ENCODE assay signal across 8 cellular contexts in genomic region chr6:26569433-26569764, GRCh38. TPM values are rescaled to one million over a fixed set of nuclear protein-coding genes. Genes with fewer than 3 reads are reported as not detected.
DNase-seq lines count a peak whose midpoint lies in the region; ATAC-seq, FAIRE-seq and TF ChIP-seq lines count a peak whose summit lies in the region.

No MANE protein-coding gene starts in this region.

- TF ChIP-seq CTCF in A549 (IDR thresholded peaks at IDR 0.05) = no peak

- H3K27ac Mint-ChIP-seq in activated T-helper 17 cell treated with anti-CD3 and anti-CD28 coated beads, Interleukin-2, amount 50 U/mL, for 72 hours = peak overlapping the region; percentile 100

- intact Hi-C loops in aorta (cut with DNase I) = loop anchor here (2.0 to 5.0 kb wide), 3 partner anchors 15 to 227 kb away; no protein-coding TSS in a partner anchor

- TF ChIP-seq EP300 in A549 (IDR thresholded peaks at IDR 0.05) = no peak

- H3K27me3 ChIP-seq in aorta (ENCODE audit: control insufficient read depth in 1 of 2, insufficient read depth in 2 of 2, low read length in 1 of 2) = no peaks in the 10 kb centered on the region

- H3K4me1 Mint-ChIP-seq in activated T-helper 17 cell treated with anti-CD3 and anti-CD28 coated beads, Interleukin-2, amount 50 U/mL, for 72 hours = peaks cover 19% of the 10 kb centered on the region

- peaks cover 25% of the 10 kb centered on the region for H3K36me3 Mint-ChIP-seq in activated T-helper 17 cell treated with anti-CD3 and anti-CD28 coated beads, Interleukin-2, amount 50 U/mL, for 72 hours (ENCODE audit: low read depth)

- H3K27ac ChIP-seq in A549 = peak overlapping the region; percentile 53 to 86; a peak in 3 of 6 replicates
- peak overlapping the region in 1 of 2 donors; percentile 44 for H3K27ac ChIP-seq in aorta (ENCODE audit: low read depth in 1 of 2, low read length in 2 of 2)

- ATAC-seq in A549 = no peak
- peak; percentile 13 for ATAC-seq in GM19324 (IDR thresholded peaks at IDR 0.05; ENCODE audit: low FRiP score, unreplicated experiment)
- no peak for ATAC-seq in activated T-helper 17 cell treated with anti-CD3 and anti-CD28 coated beads, Interleukin-2, amount 50 U/mL, for 72 hours (replicated peaks)
- no peak for ATAC-seq in HG02642 (IDR thresholded peaks at IDR 0.05; ENCODE audit: poor library complexity, unreplicated experiment)
- no peak for ATAC-seq in aorta (ENCODE audit: low FRiP score)

- peak overlapping the region; percentile 99 for H3K4me3 Mint-ChIP-seq in activated T-helper 17 cell treated with anti-CD3 and anti-CD28 coated beads, Interleukin-2, amount 50 U/mL, for 72 hours

- TF ChIP-seq POLR2A in A549 (IDR thresholded peaks at IDR 0.05; ENCODE audit: low read length) = no peak

- H3K9me3 ChIP-seq in A549 (no peaks in the 10 kb centered on the region), iPS-18c (ENCODE audit: control insufficient read depth, insufficient read depth, low read length) (peaks cover 2% of the 10 kb centered on the region), aorta (ENCODE audit: control insufficient read depth, low read length) (no peaks in the 10 kb centered on the region)

- TF ChIP-seq RAD21 in A549 (conservative IDR thresholded peaks at IDR 0.05 in 1 of 2, IDR thresholded peaks at IDR 0.05 in 1 of 2) = no peak; a peak in 1 of 5 replicates

- H3K4me2 ChIP-seq in A549 = peak overlapping the region; percentile 70

- WGBS in A549 (ENCODE audit: missing lambda C conversion rate) = 0% methylated on average over 2 of the region's 2 CpGs
- WGBS in aorta, 2 donors = 10 to 17% methylated on average over 2 of the region's 2 CpGs

- H3K4me1 ChIP-seq in A549 (peaks cover 6% of the 10 kb centered on the region; the same call in 1 of the 3 replicates), aorta (ENCODE audit: control insufficient read depth in 1 of 2, insufficient read depth in 2 of 2, low read length in 2 of 2) (peaks cover 0 to 2% of the 10 kb centered on the region in 2 donors)

- DNase-seq in A549 (ENCODE audit: low read depth in 1 of 2, low spot score in 1 of 2) (no peak), NCI-H82 treated with DMSO at 0.1 percent for 48 hours (lab: John Stamatoyannopoulos, UW; ENCODE audit: unreplicated experiment) (no peak), hippocampal formation (lab: John Stamatoyannopoulos, UW) (no peak), aorta (no peak)

- H3K4me3 ChIP-seq in A549 = peak overlapping the region; percentile 66
- H3K4me3 ChIP-seq in iPS-18c (ENCODE audit: insufficient read depth, low read depth, low read length) = peak overlapping the region; percentile 58; the same call in 1 of the 2 replicates
- no peak overlapping the region for H3K4me3 ChIP-seq in aorta (ENCODE audit: low read length in 2 of 2)

- CTCF ChIA-PET in A549 (lab: Yijun Ruan, JAX) = interaction anchor here (0.7 to 9.4 kb wide), 12 partner anchors 9 to 240 kb away, joined by 3 to 124 read pairs (median 5); partner anchors contain the start of gene HMGN4

- POLR2A ChIA-PET in A549 (lab: Yijun Ruan, JAX) = interaction anchor here (0.9 to 1.5 kb wide), 2 partner anchors 27 to 335 kb away, joined by 3 read pairs; partner anchors contain the start of gene ABT1

- no peaks in the 10 kb centered on the region for H3K36me3 ChIP-seq in aorta (ENCODE audit: control insufficient read depth in 1 of 2, insufficient read depth in 2 of 2, low read length in 1 of 2)

- FAIRE-seq in A549 (lab: Jason Lieb, UNC) = no peak

- H3K9me3 Mint-ChIP-seq in activated T-helper 17 cell treated with anti-CD3 and anti-CD28 coated beads, Interleukin-2, amount 50 U/mL, for 72 hours = peaks cover 8% of the 10 kb centered on the region

- no peaks in the 10 kb centered on the region for H3K27me3 Mint-ChIP-seq in activated T-helper 17 cell treated with anti-CD3 and anti-CD28 coated beads, Interleukin-2, amount 50 U/mL, for 72 hours

TF ChIP-seq in A549, 52 proteins besides CTCF, POLR2A, EP300 and RAD21:
- no peak for TF ChIP-seq NR3C1 (IDR thresholded peaks at IDR 0.05)
- TF ChIP-seq TP53 (CRISPR knock-in tag; IDR thresholded peaks at IDR 0.05) = no peak
- TF ChIP-seq HOXB13 (CRISPR knock-in tag; IDR thresholded peaks at IDR 0.05; ENCODE audit: low read depth) = no peak
- no peak for TF ChIP-seq HDAC2 (IDR thresholded peaks at IDR 0.05)
- TF ChIP-seq KDM1A (IDR thresholded peaks at IDR 0.05; ENCODE audit: low read depth) = no peak
- TF ChIP-seq HES2 (IDR thresholded peaks at IDR 0.05) = no peak
- no peak for TF ChIP-seq TFCP2L1 (CRISPR knock-in tag; IDR thresholded peaks at IDR 0.05)
- no peak for TF ChIP-seq BCL3 (IDR thresholded peaks at IDR 0.05)
- no peak for TF ChIP-seq RNF2 (IDR thresholded peaks at IDR 0.05; ENCODE audit: borderline replicate concordance, low read depth)
- no peak for TF ChIP-seq MAX (IDR thresholded peaks at IDR 0.05)

RNA-seq across cellular contexts. Expression of gene ABT1, which starts 27.4 kb away (rescaled TPM):
- polyA plus RNA-seq in A549 (2011; rRNA removed) (10.6 and 11.9 TPM in 2 replicates), A549 (2017; fragmentation: RNase III; extraction: RNeasy Plus Mini Kit Qiagen cat#74134 plus additional on column Dnase treatment) (10.6 to 11.5 TPM (median 11.1 TPM) in 3 replicates), aorta (10 to 100 TPM in 1 of 2 donors, 1 to 10 TPM in 1; 8.4 to 10.3 TPM)
- polyA plus RNA-seq in A549 (2012; cell fraction: cytosol; rRNA removed) = 14.0 and 18.5 TPM in 2 replicates
- polyA plus RNA-seq in A549 (2012; cell fraction: nucleus; rRNA removed) = 12.6 and 12.9 TPM in 2 replicates
- polyA minus RNA-seq in A549 (2011; rRNA and poly(A)+ RNA removed) = 8.2 and 10.0 TPM in 2 replicates
- total RNA-seq in activated T-helper 17 cell treated with anti-CD3 and anti-CD28 coated beads, Interleukin-2, amount 50 U/mL, for 72 hours = 10 to 100 TPM; 24.5 to 30.0 TPM
- total RNA-seq in aorta = 10 to 100 TPM; 10.7 TPM

RNA-seq across cellular contexts. Expression of gene HMGN4, which starts 31.2 kb away (rescaled TPM):
- polyA plus RNA-seq in A549 (2011; rRNA removed) (59.0 and 62.9 TPM in 2 replicates), A549 (2017; fragmentation: RNase III; extraction: RNeasy Plus Mini Kit Qiagen cat#74134 plus additional on column Dnase treatment) (52.8 to 55.0 TPM (median 53.0 TPM) in 3 replicates), aorta (10 to 100 TPM; 36.4 to 43.8 TPM)
- 28.7 and 30.1 TPM in 2 replicates for polyA plus RNA-seq in A549 (2012; cell fraction: cytosol; rRNA removed)
- polyA plus RNA-seq in A549 (2012; cell fraction: nucleus; rRNA removed) = 10.3 and 11.7 TPM in 2 replicates
- polyA minus RNA-seq in A549 (2011; rRNA and poly(A)+ RNA removed) = 15.7 and 16.9 TPM in 2 replicates
- 10 to 100 TPM; 84.3 to 90.3 TPM for total RNA-seq in activated T-helper 17 cell treated with anti-CD3 and anti-CD28 coated beads, Interleukin-2, amount 50 U/mL, for 72 hours
- total RNA-seq in aorta = 10 to 100 TPM; 48.4 to 69.0 TPM

Comparison
In these comparisons a context has a peak if more than half of its experiments do, and no peak if none do; other contexts are left out.
1. H3K4me3 ChIP-seq: peak in A549 (single experiment) and iPS-18c (single experiment); none in aorta (0 of 2).